30 cellular contexts compared by ENCODE assay signal in the genomic region with DNA sequence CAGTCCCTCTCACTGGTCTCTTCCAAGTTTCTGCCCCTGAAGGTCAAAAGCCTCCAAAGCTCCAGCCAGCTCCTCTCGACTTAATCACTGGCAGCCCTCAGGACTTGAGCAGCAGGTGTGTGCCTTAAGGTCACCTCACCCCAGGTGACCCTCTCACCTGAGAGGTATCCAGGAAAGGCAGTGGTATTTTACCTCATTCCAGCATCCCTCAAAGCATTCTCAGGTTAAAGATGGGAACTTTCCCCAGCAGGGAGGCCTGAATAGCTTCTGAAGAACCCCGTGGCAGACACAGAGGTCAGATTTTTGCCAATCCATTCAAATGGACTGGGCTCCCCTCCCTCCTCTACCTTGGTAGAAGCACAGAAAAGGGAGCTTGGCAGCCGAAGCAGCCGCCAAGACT.
"Had no signal": no experiment of that assay in that cellular context is flagged by ENCODE, and none has a peak within 500 bp of the region (broad histone marks: within the 10 kb centered on the region; RNA-seq: fewer than 3 reads in every experiment).

No MANE protein-coding gene starts in this region.

- ATAC-seq: gastrocnemius medialis; heart left ventricle; left cardiac atrium; left lung; mucosa of descending colon; natural killer cell treated with Interleukin-12 subunit alpha and Interleukin-12 subunit beta and Interleukin-15 and Interleukin-18, amount 100 ng/mL, for 72 hours; right lobe of liver; stimulated activated naive CD8-positive, alpha-beta T cell treated with anti-CD3 and anti-CD28 coated beads, Interleukin-15, amount 100 ng/mL, for 72 hours had no signal

- DNase-seq: dermis blood vessel endothelial cell; effector memory CD4-positive, alpha-beta T cell; erythroblast; gastrocnemius medialis; heart left ventricle; left cardiac atrium; left lung; mesenchymal stem cell; mucosa of descending colon; naive B cell; right lobe of liver; small intestine; stimulated activated CD4-positive, alpha-beta T cell treated with anti-CD3 and anti-CD28 coated beads, Interleukin-1b, Interleukin-23, amount 100 ng/mL, for 48 hours; stimulated activated CD4-positive, alpha-beta T cell treated with anti-CD3 and anti-CD28 coated beads, Interleukin-4, amount 100 ng/mL, for 1 hour; stimulated activated CD8-positive, alpha-beta memory T cell treated with anti-CD3 and anti-CD28 coated beads, Interleukin-4, amount 100 ng/mL, for 48 hours; stimulated activated naive CD4-positive, alpha-beta T cell; stimulated activated naive CD8-positive, alpha-beta T cell treated with anti-CD3 and anti-CD28 coated beads, Interleukin-15, amount 100 ng/mL, for 72 hours; trophoblast cell had no signal

- H2AFZ ChIP-seq: hepatocyte, parathyroid adenoma had no signal

- H3K27me3 Mint-ChIP-seq: naive B cell; natural killer cell treated with Interleukin-12 subunit alpha and Interleukin-12 subunit beta and Interleukin-15 and Interleukin-18, amount 100 ng/mL, for 72 hours; progenitor cell of endocrine pancreas had no signal

- H3K4me3 ChIP-seq: coronary artery, gastrocnemius medialis, heart left ventricle, hepatocyte, left lung, mucosa of descending colon, right lobe of liver, suprapubic skin, vagina had no signal

- H3K9ac ChIP-seq: parathyroid adenoma had no signal

- FAIRE-seq: endometrium, islet of Langerhans, small intestine had no signal

- H3K27ac Mint-ChIP-seq: mesothelial cell of epicardium; naive B cell; natural killer cell treated with Interleukin-12 subunit alpha and Interleukin-12 subunit beta and Interleukin-15 and Interleukin-18, amount 100 ng/mL, for 72 hours; progenitor cell of endocrine pancreas; stimulated activated naive CD8-positive, alpha-beta T cell treated with anti-CD3 and anti-CD28 coated beads, Interleukin-15, amount 100 ng/mL, for 72 hours had no signal

- H3K9me3 ChIP-seq: gastrocnemius medialis, mucosa of descending colon, neutrophil, suprapubic skin, vagina had no signal

- H3K79me2 ChIP-seq: hepatocyte, parathyroid adenoma had no signal

- H3K4me3 Mint-ChIP-seq: mesothelial cell of epicardium; naive B cell; natural killer cell treated with Interleukin-12 subunit alpha and Interleukin-12 subunit beta and Interleukin-15 and Interleukin-18, amount 100 ng/mL, for 72 hours; neural crest cell; stimulated activated naive CD8-positive, alpha-beta T cell treated with anti-CD3 and anti-CD28 coated beads, Interleukin-15, amount 100 ng/mL, for 72 hours had no signal

- H3K4me1 Mint-ChIP-seq: naive B cell; stimulated activated naive CD8-positive, alpha-beta T cell treated with anti-CD3 and anti-CD28 coated beads, Interleukin-15, amount 100 ng/mL, for 72 hours had no signal

- H3K4me2 ChIP-seq: hepatocyte had no signal

- H3K4me1 ChIP-seq: left lung, parathyroid adenoma, right lobe of liver, vagina had no signal

- H3K36me3 ChIP-seq: gastrocnemius medialis, heart left ventricle, left lung, neutrophil, suprapubic skin, vagina had no signal

- H3K27me3 ChIP-seq: gastrocnemius medialis, heart left ventricle, hepatocyte, left lung, neutrophil, right lobe of liver, suprapubic skin, vagina had no signal

- H3K9me3 Mint-ChIP-seq: stimulated activated naive CD8-positive, alpha-beta T cell treated with anti-CD3 and anti-CD28 coated beads, Interleukin-15, amount 100 ng/mL, for 72 hours had no signal

- H3K36me3 Mint-ChIP-seq: naive B cell; natural killer cell treated with Interleukin-12 subunit alpha and Interleukin-12 subunit beta and Interleukin-15 and Interleukin-18, amount 100 ng/mL, for 72 hours had no signal

- H3K27ac ChIP-seq: coronary artery, gastrocnemius medialis, heart left ventricle, hepatocyte, left lung, neutrophil, parathyroid adenoma, right lobe of liver, suprapubic skin, vagina had no signal
